Comparison of ENCODE assay signal across 1 cellular context in the genomic region with DNA sequence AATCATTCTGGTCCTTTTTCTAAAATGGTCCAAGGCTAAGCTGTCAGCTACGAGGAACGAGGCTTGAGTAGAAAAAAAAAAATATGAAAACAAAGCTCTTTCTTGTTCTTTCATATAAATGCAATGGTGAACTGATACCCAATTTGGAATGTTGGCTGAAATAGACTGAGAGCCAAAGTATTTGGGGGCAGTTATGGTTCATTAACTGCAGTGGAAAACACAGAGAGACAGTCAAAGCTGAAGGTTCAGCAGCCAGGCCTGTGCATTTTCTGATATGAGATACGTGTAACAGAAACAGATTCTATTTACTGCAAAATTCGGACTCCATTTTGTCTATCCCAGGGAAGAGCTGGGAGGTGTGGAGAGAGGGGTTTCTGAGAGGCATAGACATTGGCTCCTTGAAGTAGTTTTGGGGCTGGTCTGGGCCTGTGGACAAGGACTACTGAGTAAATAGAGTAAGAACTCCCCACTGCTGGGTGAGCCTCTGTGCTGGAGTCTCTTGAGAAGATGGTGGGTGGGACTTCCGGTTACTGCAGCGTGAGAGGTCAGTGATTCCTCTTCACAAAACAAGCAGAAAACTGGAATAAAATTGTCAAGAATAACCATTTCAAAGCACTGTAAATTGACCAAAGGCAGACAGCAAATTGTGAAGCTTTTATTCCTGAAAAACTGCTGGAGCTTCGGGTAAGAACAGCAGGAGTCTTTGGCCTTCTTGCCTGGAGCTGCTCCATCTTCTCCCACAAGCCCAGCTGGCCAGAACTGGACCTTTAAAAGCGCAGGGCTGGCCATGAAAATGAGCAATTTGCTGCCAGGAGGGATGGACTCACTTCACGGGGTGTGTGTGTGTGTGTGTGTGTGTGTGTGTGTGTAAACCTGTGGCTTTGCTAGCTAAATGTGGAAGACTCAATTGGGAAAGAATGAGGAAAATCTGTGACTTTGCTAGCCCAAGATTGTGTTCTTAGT.
TF ChIP-seq lines count a peak whose summit lies in the region.

No MANE protein-coding gene starts in this region.

TF ChIP-seq in H1, 55 proteins besides CTCF, POLR2A, EP300 and RAD21:
- TF ChIP-seq SRF (IDR thresholded peaks at IDR 0.05; ENCODE audit: low read depth, low read length) (no peak), CHD2 (IDR thresholded peaks at IDR 0.05; ENCODE audit: low read length) (no peak), EZH2 (IDR thresholded peaks at IDR 0.05; ENCODE audit: low read depth, low read length, severe bottlenecking) (no peak), USF2 (IDR thresholded peaks at IDR 0.05; ENCODE audit: low read length) (no peak), BCL11A (IDR thresholded peaks at IDR 0.05; ENCODE audit: low read depth in 2 of 2, low read length in 2 of 2) (no peak), ATF3 (IDR thresholded peaks at IDR 0.05; ENCODE audit: insufficient read depth, low read depth, low read length) (no peak), JUN (IDR thresholded peaks at IDR 0.05; ENCODE audit: low read depth, low read length) (no peak)
